In the genomic region with DNA sequence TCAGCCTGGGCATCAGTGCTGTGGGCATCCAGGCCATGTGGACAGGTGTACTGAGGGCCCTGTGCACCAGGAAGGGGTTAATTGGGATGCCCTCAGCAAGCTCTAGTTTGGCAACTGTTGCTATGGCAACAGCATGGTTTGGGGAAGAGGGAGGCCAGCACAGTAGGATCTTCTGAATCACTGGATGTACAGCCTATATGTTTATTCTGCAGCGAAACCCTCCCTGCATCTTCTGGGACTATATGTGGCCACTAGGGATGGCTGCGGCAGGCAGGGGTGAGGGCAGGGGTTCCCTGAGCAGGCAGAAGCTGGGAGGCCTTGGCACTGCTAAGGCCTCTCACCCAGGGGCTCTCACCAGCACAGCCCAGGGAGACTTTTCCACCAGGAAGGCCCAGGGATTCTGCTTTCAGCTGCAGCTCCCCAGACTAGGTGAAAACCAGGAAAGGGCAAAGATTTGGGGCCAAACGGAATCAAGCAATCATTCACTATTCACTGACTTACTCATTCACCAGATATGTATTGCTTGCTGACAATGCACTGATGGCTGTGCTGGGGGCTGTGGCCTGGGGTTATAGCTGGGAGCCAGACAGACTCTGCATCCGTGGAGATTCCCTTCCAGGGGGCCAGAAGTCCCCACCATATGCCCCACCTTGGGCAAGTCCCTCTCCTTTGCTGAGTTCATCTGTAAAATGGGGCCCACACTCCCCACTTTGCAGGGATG, we compare ENCODE assay signal across 21 cellular contexts. TPM values are rescaled to one million over a fixed set of nuclear protein-coding genes. Genes with fewer than 3 reads are reported as not detected.
DNase-seq lines count a peak whose midpoint lies in the region; ATAC-seq, FAIRE-seq and TF ChIP-seq lines count a peak whose summit lies in the region.
"Had no signal": no experiment of that assay in that cellular context is flagged by ENCODE, and none has a peak within 500 bp of the region (broad histone marks: within the 10 kb centered on the region; RNA-seq: fewer than 3 reads in every experiment).

No MANE protein-coding gene starts in this region.

- H2BK5ac ChIP-seq in neuronal stem cell (ENCODE audit: low read length) = no peak overlapping the region

- H3K27ac ChIP-seq in GM23248 = no peak overlapping the region
- H3K27ac ChIP-seq in K562 (ENCODE audit: extremely low read depth, low read depth, low read length) = no peak overlapping the region
- no peak overlapping the region for H3K27ac ChIP-seq in neuronal stem cell (replicated peaks; ENCODE audit: low read length)
- H3K27ac ChIP-seq: epithelial cell of prostate, heart right ventricle, left lung, Peyer's patch had no signal

- H3K4me2 ChIP-seq in GM23248 (ENCODE audit: unreplicated experiment) = no peak overlapping the region
- no peak overlapping the region for H3K4me2 ChIP-seq in K562 (ENCODE audit: insufficient read depth, low read length)
- H3K4me2 ChIP-seq in neuronal stem cell (ENCODE audit: insufficient read depth, low read length, poor library complexity, severe bottlenecking) = no peak overlapping the region

- no peaks in the 10 kb centered on the region for H3K9me1 ChIP-seq in K562 (ENCODE audit: control insufficient read depth, insufficient read depth, low read length)

- FAIRE-seq in K562 (lab: Jason Lieb, UNC) = no peak
- FAIRE-seq: colon had no signal

- H3K9me3 ChIP-seq in GM23248 (ENCODE audit: low read depth) (no peaks in the 10 kb centered on the region), K562 (replicated peaks; ENCODE audit: control insufficient read depth, insufficient read depth, low read depth, low read length) (0 out of 2 replicates have a peak, but pooled peaks cover 7% of the 10 kb centered on the region), neuronal stem cell (replicated peaks in 1 of 2; ENCODE audit: control insufficient read depth in 2 of 2, insufficient read depth in 1 of 2, low read depth in 1 of 2, low read length in 2 of 2) (peaks cover 0 to 9% of the 10 kb centered on the region in 2 donors)
- H3K9me3 ChIP-seq: MG63 had no signal

- peak overlapping the region; percentile 20 for H2BK15ac ChIP-seq in neuronal stem cell (ENCODE audit: low read length)

- peaks cover 8% of the 10 kb centered on the region; the same call in 1 of the 2 replicates for H3K4me1 ChIP-seq in GM23248 (ENCODE audit: insufficient read depth)
- H3K4me1 ChIP-seq in K562 (replicated peaks in 1 of 2; ENCODE audit: control insufficient read depth in 2 of 2, insufficient read depth in 2 of 2, low read length in 2 of 2) = peaks cover 0 to 5% of the 10 kb centered on the region in 2 experiments; a peak in 4 of 5 replicates
- peaks cover 10 to 21% of the 10 kb centered on the region in 2 donors for H3K4me1 ChIP-seq in neuronal stem cell (ENCODE audit: control insufficient read depth in 2 of 2, insufficient read depth in 1 of 2, low read depth in 1 of 2, low read length in 2 of 2)
- H3K4me1 ChIP-seq: left lung, Peyer's patch had no signal

- DNase-seq in GM23248 (peak; percentile 35), NB4 (ENCODE audit: low read depth) (peak; percentile 19), K562 (ENCODE audit: extremely low read depth in 1 of 4, low spot score in 3 of 4) (no peak), neuronal stem cell (ENCODE audit: low spot score) (no peak), amniotic stem cell (lab: John Stamatoyannopoulos, UW) (no peak), D341Med (ENCODE audit: low spot score) (no peak)
- DNase-seq: activated CD4-positive, alpha-beta T cell treated with anti-CD3 and anti-CD28 coated beads for 4 hours; activated naive CD8-positive, alpha-beta T cell treated with anti-CD3 and anti-CD28 coated beads, Interleukin-2, amount 10 ng/mL, durations not matched to agents 7 days and 5 days; activated T-cell treated with anti-CD3 and anti-CD28 coated beads, Interleukin-2, amount 50 U/mL, for 24 hours; CD8-positive, alpha-beta memory T cell; heart right ventricle; left lung; MG63; NCI-H446; Peyer's patch; stimulated activated naive CD8-positive, alpha-beta T cell treated with anti-CD3 and anti-CD28 coated beads, Interleukin-15, Interleukin-2, amounts not matched to agents 100 U/mL and 50 U/mL, for 24 hours; T-helper 2 cell had no signal

- no peak overlapping the region for H2BK120ac ChIP-seq in neuronal stem cell (ENCODE audit: low read depth, low read length)

- no peak overlapping the region for H3K4ac ChIP-seq in neuronal stem cell (ENCODE audit: low read length)

- no peak overlapping the region for H4K91ac ChIP-seq in neuronal stem cell (ENCODE audit: low read depth, low read length, poor library complexity)

- BruUV-seq in K562 (replicated peaks; lab: Mats Ljungman, UMichigan) = no TSS peak

- H4K8ac ChIP-seq in neuronal stem cell (ENCODE audit: low read depth, low read length) = no peak overlapping the region

- in situ Hi-C loops in GM23248 (cut with MboI) = no loop called here
- in situ Hi-C loops in K562 (cut with MboI) = no loop called here

- WGBS in GM23248 (ENCODE audit: low coverage in 1 of 2, low lambda C conversion rate in 2 of 2, missing lambda C conversion rate in 2 of 2), 2 experiments = 62 to 76% methylated on average over 4 of the region's 4 CpGs
- WGBS in K562 (ENCODE audit: insufficient coverage, low coverage, missing lambda C conversion rate) = 53% methylated on average over 3 of the region's 4 CpGs
- no CpG with 5 or more reads among the region's 4 CpGs for WGBS in neuronal stem cell (ENCODE audit: extremely low coverage in 2 of 2, insufficient read length in 2 of 2, insufficient replicate concordance in 1 of 2), 2 donors

- no peak overlapping the region for H2AFZ ChIP-seq in GM23248
- H2AFZ ChIP-seq in K562 (ENCODE audit: low read depth, low read length) = no peak overlapping the region
- H2AFZ ChIP-seq in neuronal stem cell (ENCODE audit: low read length) = peak overlapping the region; percentile 55

- no peak overlapping the region for H3K23ac ChIP-seq in neuronal stem cell (ENCODE audit: low read depth, low read length, poor library complexity)

- H2AK5ac ChIP-seq in neuronal stem cell (ENCODE audit: low read depth, low read length) = peak overlapping the region; percentile 30

- H4K20me1 ChIP-seq in GM23248 (ENCODE audit: insufficient read depth) (no peaks in the 10 kb centered on the region), K562 (replicated peaks; ENCODE audit: control insufficient read depth, insufficient read depth, low read length) (no peaks in the 10 kb centered on the region)

- no peak for TF ChIP-seq RAD21 in K562 (CRISPR knock-in tag; conservative IDR thresholded peaks at IDR 0.05 in 1 of 2, IDR thresholded peaks at IDR 0.05 in 1 of 2)

- H3K27me3 ChIP-seq in GM23248 (replicated peaks; ENCODE audit: insufficient read depth) (no peaks in the 10 kb centered on the region), K562 (ENCODE audit: control insufficient read depth in 2 of 2, insufficient read depth in 2 of 2, low read length in 2 of 2) (no peaks in the 10 kb centered on the region), neuronal stem cell (ENCODE audit: control insufficient read depth in 3 of 3, insufficient read depth in 3 of 3, low read depth in 1 of 3, low read length in 3 of 3) (no peaks in the 10 kb centered on the region)
- H3K27me3 ChIP-seq: heart right ventricle, left lung, MG63, Peyer's patch had no signal

- H3K14ac ChIP-seq in neuronal stem cell (ENCODE audit: low read length) = no peak overlapping the region

- intact Hi-C loops in K562 (cut with micrococcal nuclease) = no loop called here

- TF ChIP-seq POLR2A in NB4 (IDR thresholded peaks at IDR 0.05; ENCODE audit: extremely low read depth, insufficient read length) (no peak), K562 (conservative IDR thresholded peaks at IDR 0.05) (no peak)

- H3K79me1 ChIP-seq in neuronal stem cell (ENCODE audit: low read depth, low read length) = no peaks in the 10 kb centered on the region

- no peak for TF ChIP-seq CTCF in NB4 (IDR thresholded peaks at IDR 0.05; ENCODE audit: low read depth, low read length)
- TF ChIP-seq CTCF in K562 (IDR thresholded peaks at IDR 0.05 in 2 of 3, conservative IDR thresholded peaks at IDR 0.05 in 1 of 3; ENCODE audit: insufficient read depth in 2 of 3, low read depth in 1 of 3, low read length in 3 of 3) = no peak

- ATAC-seq in K562 (no peak), GM19455 (IDR thresholded peaks at IDR 0.05; ENCODE audit: unreplicated experiment) (no peak)
- ATAC-seq: HCT116; stimulated activated naive CD8-positive, alpha-beta T cell treated with anti-CD3 and anti-CD28 coated beads, Interleukin-15, Interleukin-2, amounts not matched to agents 100 U/mL and 50 U/mL, for 24 hours had no signal

- no peaks in the 10 kb centered on the region for H3K9me2 ChIP-seq in GM23248 (ENCODE audit: insufficient read depth)

- no peaks in the 10 kb centered on the region for H3K79me2 ChIP-seq in GM23248 (ENCODE audit: insufficient read depth)
- no peaks in the 10 kb centered on the region for H3K79me2 ChIP-seq in K562 (ENCODE audit: control insufficient read depth, insufficient read depth, low read length)

- H2BK12ac ChIP-seq in neuronal stem cell (ENCODE audit: low read length) = no peak overlapping the region

- peak overlapping the region; percentile 27 for H3K18ac ChIP-seq in neuronal stem cell (ENCODE audit: low read length)

- POLR2A ChIA-PET in K562 (lab: Yijun Ruan, JAX) = interaction anchor here (0.6 to 1.4 kb wide), 4 partner anchors 8 to 97 kb away, joined by 3 to 4 read pairs (median 4); no protein-coding TSS in a partner anchor

- no peak for TF ChIP-seq EP300 in K562 (IDR thresholded peaks at IDR 0.05; ENCODE audit: low read length)

- CTCF ChIA-PET in K562 (lab: Yijun Ruan, JAX; ENCODE audit: low intra/inter-chr PET ratio) = no interaction called here

- H3K36me3 ChIP-seq in GM23248 (ENCODE audit: low read depth) (no peaks in the 10 kb centered on the region), K562 (ENCODE audit: control insufficient read depth, insufficient read depth, low read length) (no peaks in the 10 kb centered on the region), neuronal stem cell (replicated peaks in 1 of 2; ENCODE audit: control insufficient read depth in 2 of 2, insufficient read depth in 2 of 2, low read length in 2 of 2) (no peaks in the 10 kb centered on the region)
- H3K36me3 ChIP-seq: heart right ventricle, left lung, MG63, Peyer's patch had no signal

- no peak overlapping the region for H3K9ac ChIP-seq in GM23248
- H3K9ac ChIP-seq in K562 (ENCODE audit: insufficient read depth in 1 of 2, low read depth in 2 of 2, low read length in 2 of 2) = no peak overlapping the region
- H3K9ac ChIP-seq in neuronal stem cell (ENCODE audit: low read depth, low read length, poor library complexity) = no peak overlapping the region

- H3F3A ChIP-seq in GM23248 (ENCODE audit: insufficient read depth) = no peaks in the 10 kb centered on the region

- H3K4me3 ChIP-seq in GM23248 = no peak overlapping the region
- no peak overlapping the region for H3K4me3 ChIP-seq in NB4 (ENCODE audit: low read depth, low read length)
- no peak overlapping the region for H3K4me3 ChIP-seq in K562
- H3K4me3 ChIP-seq in neuronal stem cell (ENCODE audit: low read length in 2 of 2) = no peak overlapping the region
- H3K4me3 ChIP-seq: heart right ventricle, left lung, MG63, Peyer's patch had no signal

RNA-seq across cellular contexts. Expression of a gene that starts 42.8 kb away (rescaled TPM):
- 43.4 and 51.0 TPM in 2 replicates for total RNA-seq in GM23248 (2014; rRNA removed; shearing (Covaris generic))
- polyA plus RNA-seq in GM23248 (2016; fragmentation: Nextera tagmentation; extraction: Ambion mirVana) = 4.8 and 4.9 TPM in 2 replicates
- total RNA-seq in K562 (2011; cell fraction: chromatin; rRNA removed; ENCODE audit: low replicate concordance) = 1.8 and 3.8 TPM in 2 replicates
- total RNA-seq in K562 (2011; cell fraction: nucleolus; rRNA removed) = 5.5 and 6.5 TPM in 2 replicates
- 2.5 and 3.7 TPM in 2 replicates for total RNA-seq in K562 (2011; cell fraction: nucleoplasm; rRNA removed)
- total RNA-seq in K562 (2014; rRNA removed) = 14.4 and 18.2 TPM in 2 replicates
- total RNA-seq in K562 (2014; rRNA removed; fragmentation: Illumina TruSeq; extraction: Trizol) = 2.4 and 2.5 TPM in 2 replicates
- total RNA-seq in K562 (2015; rRNA removed; fragmentation: Illumina TruSeq; extraction: Trizol) = 4.2 and 5.1 TPM in 2 replicates
- 21.6 and 22.1 TPM in 2 replicates for total RNA-seq in K562 (2021)
- polyA plus RNA-seq in K562 (2011; rRNA removed) = 1.3 and 2.8 TPM in 2 replicates
- 1.7 and 4.5 TPM in 2 replicates for polyA plus RNA-seq in K562 (2011; cell fraction: cytosol; rRNA removed)
- 3.2 and 4.7 TPM in 2 replicates for polyA plus RNA-seq in K562 (2011; cell fraction: nucleus; rRNA removed)
- 16.8 and 19.2 TPM in 2 replicates for polyA plus RNA-seq in K562 (2012)
- polyA plus RNA-seq in K562 (2014; fragmentation: Illumina TruSeq; extraction: Trizol) = 2.5 and 3.6 TPM in 2 replicates
- under 1 TPM; 0.52 to 0.75 TPM for polyA plus RNA-seq in K562 (2014; fragmentation: Nextera tagmentation; extraction: Ambion mirVana)
- 6.5 and 6.9 TPM in 2 replicates for polyA plus RNA-seq in K562 (2014; rRNA removed)
- polyA minus RNA-seq in K562 (2011; rRNA and poly(A)+ RNA removed) = 2.2 TPM in 2 replicates
- 6.6 and 10.5 TPM in 2 replicates for polyA minus RNA-seq in K562 (2011; cell fraction: cytosol; rRNA and poly(A)+ RNA removed)
- polyA minus RNA-seq in K562 (2011; cell fraction: nucleus; rRNA and poly(A)+ RNA removed) = 3.1 and 5.6 TPM in 2 replicates
- polyA plus RNA-seq in neuronal stem cell (2013, experiment 1 of 2) = 12.3 TPM
- 12.4 TPM for polyA plus RNA-seq in neuronal stem cell (2013, experiment 2 of 2)

Comparison
In these comparisons a context has a peak if more than half of its experiments do, and no peak if none do; other contexts are left out.
1. DNase-seq: peak in GM23248 (single experiment) and NB4 (single experiment); none in K562 (0 of 4), neuronal stem cell (single experiment), amniotic stem cell (single experiment) and D341Med (single experiment).